Comparison of ENCODE assay signal across 1 cellular context in genomic region chr16:4303973-4304372, GRCh38.
TF ChIP-seq lines count a peak whose summit lies in the region.

No MANE protein-coding gene starts in this region.

TF ChIP-seq in WTC11, 78 proteins besides CTCF, POLR2A, EP300 and RAD21 (continued from another document):
- TF ChIP-seq ZBTB43 (CRISPR knock-in tag; IDR thresholded peaks at IDR 0.05), result no peak
